Comparison of ENCODE assay signal across 21 cellular contexts in the genomic region with DNA sequence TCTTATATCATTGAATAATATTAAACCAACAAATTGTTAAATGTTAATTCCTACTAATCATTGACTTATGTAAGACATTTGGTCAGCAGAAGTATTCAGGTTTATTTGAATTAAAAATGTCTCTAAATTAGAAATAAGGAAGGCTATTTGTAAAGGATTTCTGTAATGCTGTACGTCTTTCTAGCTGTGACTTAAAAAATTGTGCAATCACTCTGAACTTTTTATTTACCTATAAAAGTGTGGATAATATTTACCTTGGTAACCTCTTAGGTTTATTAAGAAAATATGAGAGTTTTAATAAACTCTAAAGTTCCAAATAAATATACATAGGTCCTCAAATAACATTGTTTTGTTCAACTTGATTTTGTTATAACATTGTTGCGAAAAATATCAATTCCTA.
DNase-seq lines count a peak whose midpoint lies in the region; ATAC-seq, FAIRE-seq and TF ChIP-seq lines count a peak whose summit lies in the region.
"Had no signal": no experiment of that assay in that cellular context is flagged by ENCODE, and none has a peak within 500 bp of the region (broad histone marks: within the 10 kb centered on the region; RNA-seq: fewer than 3 reads in every experiment).

No MANE protein-coding gene starts in this region.

- H3K4me3 ChIP-seq in LNCaP clone FGC (ENCODE audit: low read depth, low read length) (peak overlapping the region; percentile 22; the same call in 1 of the 2 replicates), small intestine (ENCODE audit: low read depth in 1 of 2, low read length in 2 of 2) (no peak overlapping the region)
- H3K4me3 ChIP-seq: BLaER1, GM12878, GM23248 had no signal

- 47 to 50% (median 49%) methylated on average over 2 of the region's 2 CpGs for WGBS in small intestine, 3 donors

- intact Hi-C loops in sciatic nerve (cut with DNase I): no loop called here

- no peak for TF ChIP-seq CTCF in LNCaP clone FGC (IDR thresholded peaks at IDR 0.05; ENCODE audit: control insufficient read depth, extremely low read depth, insufficient read depth)

- FAIRE-seq in G401.6 (lab: Jason Lieb, UNC) (peak; percentile 46), islet of Langerhans (lab: Jason Lieb, UNC) (peak; percentile 27), small intestine (lab: Jason Lieb, UNC) (peak; percentile 10)
- FAIRE-seq: GM12878, GM18507, H1 had no signal

- H3K4me1 ChIP-seq in small intestine (ENCODE audit: control insufficient read depth in 2 of 2, insufficient read depth in 1 of 2, low read depth in 1 of 2, low read length in 1 of 2): no peaks in the 10 kb centered on the region
- H3K4me1 ChIP-seq: BLaER1, Caco-2 had no signal

- ATAC-seq in sciatic nerve: no peak
- no peak for ATAC-seq in HG03280 (IDR thresholded peaks at IDR 0.05; ENCODE audit: unreplicated experiment)
- ATAC-seq in GM18498 (IDR thresholded peaks at IDR 0.05; ENCODE audit: unreplicated experiment): no peak
- ATAC-seq: CD8-positive, alpha-beta T cell; GM12878 had no signal

- H3K36me3 ChIP-seq in small intestine (ENCODE audit: control insufficient read depth in 2 of 2, insufficient read depth in 2 of 2, low read length in 2 of 2): peaks cover 4 to 13% of the 10 kb centered on the region in 2 donors

- H3K27me3 ChIP-seq in small intestine (ENCODE audit: control insufficient read depth in 2 of 2, insufficient read depth in 2 of 2, low read length in 2 of 2): no peaks in the 10 kb centered on the region
- H3K27me3 ChIP-seq: BLaER1 had no signal

- no peaks in the 10 kb centered on the region for H3K9me3 ChIP-seq in small intestine (ENCODE audit: control insufficient read depth, low read depth)
- H3K9me3 ChIP-seq: BLaER1, Caco-2 had no signal

- DNase-seq in LNCaP clone FGC (ENCODE audit: low read depth) (no peak), small intestine (no peak), sciatic nerve (ENCODE audit: low spot score) (no peak)
- DNase-seq: Caco-2; CD4-positive, CD25-positive, alpha-beta regulatory T cell; CD8-positive, alpha-beta T cell; DMS153; DND-41; GDM1; GM23248; H7; HCEC 1CT had no signal

- no peak overlapping the region for H3K27ac ChIP-seq in small intestine (ENCODE audit: low read depth in 1 of 2, low read length in 1 of 2)
- H3K27ac ChIP-seq: BLaER1, C4-2B, GM23248 had no signal
